In genomic region chr12:67367843-67368242, GRCh38 we compare ENCODE assay signal across 17 cellular contexts.
"Had no signal": no experiment of that assay in that cellular context is flagged by ENCODE, and none has a peak within 500 bp of the region (broad histone marks: within the 10 kb centered on the region; RNA-seq: fewer than 3 reads in every experiment).

No MANE protein-coding gene starts in this region.

- H3K4me3 Mint-ChIP-seq: activated naive CD4-positive, alpha-beta T cell treated with anti-CD3 and anti-CD28 coated beads, Interleukin-2, amount 10 ng/mL, durations not matched to agents 7 days and 5 days; nephron; T-helper 1 cell treated with Interleukin-12 subunit alpha and Interleukin-12 subunit beta and Interleukin-4 antibody, amounts not matched to agents 30 μg/mL and 1 μg/mL, for 36 hours had no signal

- H3K9me3 Mint-ChIP-seq: nephron had no signal

- FAIRE-seq: colon, kidney, small intestine, urothelium cell line had no signal

- H3K4me3 ChIP-seq: ascending aorta, cardiac muscle cell, right atrium auricular region had no signal

- DNase-seq: activated CD4-positive, alpha-beta T cell treated with anti-CD3 and anti-CD28 coated beads, Interleukin-2, amount 50 U/mL, for 48 hours; activated naive CD4-positive, alpha-beta T cell treated with anti-CD3 and anti-CD28 coated beads, Interleukin-2, amount 10 ng/mL, durations not matched to agents 7 days and 5 days; activated T-cell treated with anti-CD3 and anti-CD28 coated beads, Interleukin-2, amount 50 U/mL, for 1 hour; hippocampal formation; kidney; mesendoderm; nucleus accumbens; small intestine; stimulated activated CD4-positive, alpha-beta T cell treated with anti-CD3 and anti-CD28 coated beads, Interleukin-1b, Interleukin-23, amount 100 ng/mL, for 48 hours; WERI-Rb-1 had no signal

- H3K4me1 ChIP-seq: ascending aorta, right atrium auricular region had no signal

- H3K27me3 Mint-ChIP-seq: activated naive CD4-positive, alpha-beta T cell treated with anti-CD3 and anti-CD28 coated beads, Interleukin-2, amount 10 ng/mL, durations not matched to agents 7 days and 5 days had no signal

- H3K4me1 Mint-ChIP-seq: activated naive CD4-positive, alpha-beta T cell treated with anti-CD3 and anti-CD28 coated beads, Interleukin-2, amount 10 ng/mL, durations not matched to agents 7 days and 5 days had no signal

- H3K27me3 ChIP-seq: ascending aorta, cardiac muscle cell, right atrium auricular region had no signal

- H3K27ac ChIP-seq: ascending aorta, cardiac muscle cell, right atrium auricular region, WERI-Rb-1 had no signal

- H3K27ac Mint-ChIP-seq: activated naive CD4-positive, alpha-beta T cell treated with anti-CD3 and anti-CD28 coated beads, Interleukin-2, amount 10 ng/mL, durations not matched to agents 7 days and 5 days; nephron; T-helper 1 cell treated with Interleukin-12 subunit alpha and Interleukin-12 subunit beta and Interleukin-4 antibody, amounts not matched to agents 30 μg/mL and 1 μg/mL, for 36 hours had no signal

- H3K9me3 ChIP-seq: ascending aorta, right atrium auricular region had no signal

- H3K36me3 ChIP-seq: ascending aorta, cardiac muscle cell, right atrium auricular region, WERI-Rb-1 had no signal
